ENCODE assay signal across 1 cellular context in genomic region chr3:197520311-197521276, GRCh38.
TF ChIP-seq lines count a peak whose summit lies in the region.

No MANE protein-coding gene starts in this region.

TF ChIP-seq in HepG2, 621 proteins besides CTCF, POLR2A, EP300 and RAD21 (continued from another document and continues in another):
- TF ChIP-seq ZXDC (CRISPR knock-in tag; IDR thresholded peaks at IDR 0.05) (no peak), ASH2L (IDR thresholded peaks at IDR 0.05; ENCODE audit: insufficient read length, low read depth, low read length) (peak; percentile 84), ZNF441 (CRISPR knock-in tag; IDR thresholded peaks at IDR 0.05; ENCODE audit: borderline replicate concordance) (no peak), ZNF101 (CRISPR knock-in tag; IDR thresholded peaks at IDR 0.05; ENCODE audit: borderline replicate concordance, low read depth) (no peak; the same call in 1 of the 2 replicates), SKI (IDR thresholded peaks at IDR 0.05; ENCODE audit: partially characterized antibody) (no peak), ZNF317 (CRISPR knock-in tag; IDR thresholded peaks at IDR 0.05) (peak; percentile 62; the same call in 1 of the 2 replicates), ZFX (CRISPR knock-in tag; IDR thresholded peaks at IDR 0.05; ENCODE audit: low read depth) (peak; percentile 69), PTBP1 (IDR thresholded peaks at IDR 0.05; ENCODE audit: low read depth, low read length, poor library complexity, severe bottlenecking) (no peak), ZBTB3 (CRISPR knock-in tag; IDR thresholded peaks at IDR 0.05; ENCODE audit: borderline replicate concordance, low read depth) (no peak), TGIF2 (CRISPR knock-in tag; IDR thresholded peaks at IDR 0.05) (no peak; the same call in 1 of the 2 replicates), CREBL2 (CRISPR knock-in tag; IDR thresholded peaks at IDR 0.05; ENCODE audit: borderline replicate concordance) (no peak), ZNF501 (CRISPR knock-in tag; IDR thresholded peaks at IDR 0.05) (0 out of 2 replicates have a peak, but pooled peaks have one; percentile 44), SUZ12 (IDR thresholded peaks at IDR 0.05; ENCODE audit: low read depth, low read length) (no peak), SRY (CRISPR knock-in tag; IDR thresholded peaks at IDR 0.05) (peak; percentile 63; the same call in 1 of the 2 replicates), ZFP1 (CRISPR knock-in tag; IDR thresholded peaks at IDR 0.05) (no peak), ZNF605 (CRISPR knock-in tag; IDR thresholded peaks at IDR 0.05) (no peak; the same call in 1 of the 2 replicates), TMF1 (CRISPR knock-in tag; IDR thresholded peaks at IDR 0.05; ENCODE audit: low read depth) (no peak), YEATS2 (CRISPR knock-in tag; IDR thresholded peaks at IDR 0.05; ENCODE audit: borderline replicate concordance) (no peak; the same call in 1 of the 2 replicates), ZNF615 (CRISPR knock-in tag; IDR thresholded peaks at IDR 0.05; ENCODE audit: borderline replicate concordance) (no peak), ZNF124 (CRISPR knock-in tag; IDR thresholded peaks at IDR 0.05) (peak; percentile 62; the same call in 1 of the 2 replicates), CAMTA2 (CRISPR knock-in tag; IDR thresholded peaks at IDR 0.05; ENCODE audit: borderline replicate concordance) (no peak), KLF6 (CRISPR knock-in tag; IDR thresholded peaks at IDR 0.05) (no peak), NR2F1 (CRISPR knock-in tag; IDR thresholded peaks at IDR 0.05) (no peak), ZMYM3 (CRISPR knock-in tag; IDR thresholded peaks at IDR 0.05) (no peak), ZNF205 (CRISPR knock-in tag; IDR thresholded peaks at IDR 0.05) (0 out of 2 replicates have a peak, but pooled peaks have one; percentile 60), KDM5A (IDR thresholded peaks at IDR 0.05; ENCODE audit: borderline replicate concordance, low read length) (no peak), MXI1 (IDR thresholded peaks at IDR 0.05; ENCODE audit: borderline replicate concordance, low read depth, low read length) (peak; percentile 67; the same call in 1 of the 3 replicates), SALL1 (CRISPR knock-in tag; IDR thresholded peaks at IDR 0.05) (peak; percentile 48), MAFF (IDR thresholded peaks at IDR 0.05; ENCODE audit: low read depth, low read length) (no peak), MLXIP (CRISPR knock-in tag; IDR thresholded peaks at IDR 0.05; ENCODE audit: borderline replicate concordance) (no peak), ETV5 (CRISPR knock-in tag; IDR thresholded peaks at IDR 0.05; ENCODE audit: borderline replicate concordance) (peak; percentile 6; the same call in 1 of the 2 replicates), ELF3 (CRISPR knock-in tag; IDR thresholded peaks at IDR 0.05) (peak; percentile 35; the same call in 1 of the 2 replicates), CBX5 (CRISPR knock-in tag; IDR thresholded peaks at IDR 0.05; ENCODE audit: borderline replicate concordance) (0 out of 2 replicates have a peak, but pooled peaks have one; percentile 27), KAT7 (CRISPR knock-in tag; IDR thresholded peaks at IDR 0.05; ENCODE audit: borderline replicate concordance) (0 out of 2 replicates have a peak, but pooled peaks have one; percentile 52), KLF13 (CRISPR knock-in tag; IDR thresholded peaks at IDR 0.05) (no peak), BRD4 (CRISPR knock-in tag; IDR thresholded peaks at IDR 0.05) (peak; percentile 42), ARNTL (CRISPR knock-in tag; IDR thresholded peaks at IDR 0.05) (peak; percentile 60), ZNF737 (CRISPR knock-in tag; IDR thresholded peaks at IDR 0.05; ENCODE audit: borderline replicate concordance) (no peak), KMT2A (CRISPR knock-in tag; IDR thresholded peaks at IDR 0.05) (peak; percentile 58), ATF6 (CRISPR knock-in tag; conservative IDR thresholded peaks at IDR 0.05) (no peak), BCL6 (CRISPR knock-in tag; IDR thresholded peaks at IDR 0.05) (0 out of 2 replicates have a peak, but pooled peaks have one; percentile 33), ATF3 (CRISPR knock-in tag; IDR thresholded peaks at IDR 0.05) (no peak; the same call in 1 of the 2 replicates), ZNF10 (CRISPR knock-in tag; IDR thresholded peaks at IDR 0.05; ENCODE audit: borderline replicate concordance, low read depth) (no peak), ZNF577 (CRISPR knock-in tag; IDR thresholded peaks at IDR 0.05; ENCODE audit: borderline replicate concordance, low read depth) (no peak), ZNF543 (CRISPR knock-in tag; IDR thresholded peaks at IDR 0.05) (peak; percentile 72), RARG (CRISPR knock-in tag; IDR thresholded peaks at IDR 0.05; ENCODE audit: low read depth) (no peak), ZNF20 (CRISPR knock-in tag; IDR thresholded peaks at IDR 0.05) (no peak), SATB2 (CRISPR knock-in tag; IDR thresholded peaks at IDR 0.05) (no peak), ZUFSP (CRISPR knock-in tag; IDR thresholded peaks at IDR 0.05; ENCODE audit: borderline replicate concordance) (no peak), ZNF687 (CRISPR knock-in tag; IDR thresholded peaks at IDR 0.05) (peak; percentile 85), ATF5 (CRISPR knock-in tag; IDR thresholded peaks at IDR 0.05; ENCODE audit: low read depth) (no peak), SP1 (IDR thresholded peaks at IDR 0.05) (no peak), SP1 (CRISPR knock-in tag; IDR thresholded peaks at IDR 0.05) (no peak), SRSF1 (optimal IDR thresholded peaks at IDR 0.05; ENCODE audit: low read depth, low read length) (no peak), ZSCAN31 (CRISPR knock-in tag; IDR thresholded peaks at IDR 0.05; ENCODE audit: low read depth) (no peak; the same call in 1 of the 2 replicates)
